16 cellular contexts compared by ENCODE assay signal in the genomic region with DNA sequence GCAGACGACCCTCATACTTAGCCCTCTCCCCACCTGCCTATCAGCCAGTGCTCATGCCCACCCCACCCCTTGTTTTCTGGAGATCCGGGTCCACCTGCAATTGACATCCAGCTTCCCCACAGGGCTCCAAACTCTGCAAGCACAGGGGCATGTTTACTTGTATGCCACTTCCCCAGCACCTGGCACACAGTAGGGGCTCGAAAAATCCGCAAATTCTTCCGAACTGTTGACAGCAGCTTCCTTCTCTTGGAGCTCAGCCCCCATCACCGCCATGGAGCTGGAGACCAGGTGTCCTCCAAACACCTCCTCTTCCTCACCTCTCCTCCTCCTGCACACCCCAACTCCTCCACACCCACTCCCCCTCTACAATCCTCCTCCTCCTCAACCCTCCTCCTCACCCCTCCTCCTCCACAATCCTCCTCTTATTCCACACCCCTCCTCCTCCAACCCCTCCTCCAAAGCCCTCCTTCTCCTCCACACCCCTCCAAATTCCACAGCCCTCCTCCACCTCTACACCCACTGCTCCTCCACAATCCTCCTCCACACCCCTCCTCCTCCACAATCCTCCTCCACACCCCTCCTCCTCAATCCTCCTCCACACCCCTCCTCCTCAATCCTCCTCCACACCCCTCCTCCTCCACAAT.
A peak's percentile ranks its signal among the peaks of the same experiment; 100 is the strongest.
DNase-seq lines count a peak whose midpoint lies in the region; ATAC-seq, FAIRE-seq and TF ChIP-seq lines count a peak whose summit lies in the region.
"Had no signal": no experiment of that assay in that cellular context is flagged by ENCODE, and none has a peak within 500 bp of the region (broad histone marks: within the 10 kb centered on the region; RNA-seq: fewer than 3 reads in every experiment).

No MANE protein-coding gene starts in this region.

- DNase-seq in NCI-H1417 (lab: John Stamatoyannopoulos, UW), result peak in 2 of 3 experiments; percentile 21 to 29
- no peak for DNase-seq in NCI-H1417 treated with DMSO at 0.1 percent for 48 hours (lab: John Stamatoyannopoulos, UW)
- DNase-seq in cardiac septum (ENCODE audit: low spot score), result peak; percentile 61
- DNase-seq in right cardiac atrium, result no peak
- peak; percentile 18 for DNase-seq in lower lobe of right lung
- DNase-seq in H54 (ENCODE audit: insufficient read length, low spot score), result no peak
- DNase-seq: activated CD4-positive, alpha-beta T cell treated with anti-CD3 and anti-CD28 coated beads for 36 hours; activated T-cell treated with anti-CD3 and anti-CD28 coated beads, Interleukin-2, amount 50 U/mL, for 1 hour; NCI-H2029 treated with DMSO at 0.1 percent for 48 hours; SHP77 treated with DMSO at 0.1 percent for 48 hours; small intestine; stimulated activated CD4-positive, alpha-beta T cell treated with anti-CD3 and anti-CD28 coated beads, Interleukin-4, amount 100 ng/mL, for 24 hours had no signal

- no peaks in the 10 kb centered on the region for H3K4me1 ChIP-seq in right cardiac atrium (ENCODE audit: control insufficient read depth, insufficient read depth, low read length)
- peaks cover 25% of the 10 kb centered on the region for H3K4me1 ChIP-seq in lower lobe of right lung
- H3K4me1 ChIP-seq: parathyroid adenoma had no signal

- ATAC-seq in right cardiac atrium (no peak), lower lobe of right lung (no peak), HG02763 (IDR thresholded peaks at IDR 0.05; ENCODE audit: unreplicated experiment) (no peak), HG03378 (IDR thresholded peaks at IDR 0.05; ENCODE audit: unreplicated experiment) (no peak)
- ATAC-seq: activated CD4-positive, alpha-beta T cell treated with anti-CD3 and anti-CD28 coated beads for 36 hours had no signal

- WGBS in right cardiac atrium, result 67% methylated on average over 6 of the region's 6 CpGs

- no peak overlapping the region for H3K4me3 ChIP-seq in right cardiac atrium (ENCODE audit: low read length)
- no peak overlapping the region for H3K4me3 ChIP-seq in lower lobe of right lung
- H3K4me3 ChIP-seq: BLaER1 had no signal

- H3K27ac ChIP-seq in right cardiac atrium (ENCODE audit: low read length), result no peak overlapping the region
- no peak overlapping the region for H3K27ac ChIP-seq in lower lobe of right lung
- H3K27ac ChIP-seq: BLaER1, parathyroid adenoma had no signal

- FAIRE-seq in H54 (lab: Jason Lieb, UNC), result no peak
- FAIRE-seq: small intestine had no signal

- H3K27me3 ChIP-seq in right cardiac atrium (ENCODE audit: control insufficient read depth, insufficient read depth) (no peaks in the 10 kb centered on the region), lower lobe of right lung (ENCODE audit: low read depth) (no peaks in the 10 kb centered on the region)
- H3K27me3 ChIP-seq: BLaER1 had no signal

- TF ChIP-seq CTCF in lower lobe of right lung (IDR thresholded peaks at IDR 0.05), result no peak

- intact Hi-C loops in cardiac septum (cut with DNase I), result loop anchor here (5.0 kb wide), 1 partner anchor 286 kb away; the partner anchor contains the start of gene HDDC3
- intact Hi-C loops in right cardiac atrium (cut with DNase I), result loop anchor here in 3 of 4 donors (5.0 to 10.0 kb wide), 4 partner anchors 46 to 241 kb away; no protein-coding TSS in a partner anchor
- intact Hi-C loops in lower lobe of right lung (cut with DNase I), result loop anchor here (5.0 kb wide), 1 partner anchor 241 kb away; no protein-coding TSS in a partner anchor

- no peak for TF ChIP-seq POLR2A in H54 (IDR thresholded peaks at IDR 0.05; ENCODE audit: low read depth, low read length)

- H3K36me3 ChIP-seq in lower lobe of right lung, result peaks cover 26% of the 10 kb centered on the region

- H3K9me3 ChIP-seq in right cardiac atrium (ENCODE audit: control insufficient read depth, low read length) (no peaks in the 10 kb centered on the region), lower lobe of right lung (no peaks in the 10 kb centered on the region)
- H3K9me3 ChIP-seq: BLaER1 had no signal

Comparison
In these comparisons a context has a peak if more than half of its experiments do, and no peak if none do; other contexts are left out.
1. DNase-seq: peak in NCI-H1417 (2 of 3), cardiac septum (single experiment) and lower lobe of right lung (single experiment); none in NCI-H1417 treated with DMSO at 0.1 percent for 48 hours (single experiment), right cardiac atrium (0 of 3) and H54 (single experiment).